In genomic region chr17:43760254-43760852, GRCh38 we compare ENCODE assay signal across 9 cellular contexts. TPM values are rescaled to one million over a fixed set of nuclear protein-coding genes. Genes with fewer than 3 reads are reported as not detected.
DNase-seq lines count a peak whose midpoint lies in the region; ATAC-seq and TF ChIP-seq lines count a peak whose summit lies in the region.
"Had no signal": no experiment of that assay in that cellular context is flagged by ENCODE, and none has a peak within 500 bp of the region (broad histone marks: within the 10 kb centered on the region; RNA-seq: fewer than 3 reads in every experiment).

No MANE protein-coding gene starts in this region.

- H3K9me3 ChIP-seq in suprapubic skin: no peaks in the 10 kb centered on the region

- ATAC-seq in GM18873 (IDR thresholded peaks at IDR 0.05; ENCODE audit: low FRiP score, unreplicated experiment): no peak

- DNase-seq in MV-4-11 (lab: John Stamatoyannopoulos, UW): peak; percentile 77
- peak; percentile 52 for DNase-seq in SHP77 treated with DMSO at 0.1 percent for 48 hours (lab: John Stamatoyannopoulos, UW)
- DNase-seq in activated effector memory CD4-positive, alpha-beta T cell treated with Interleukin-2 at 50 U/mL for 16 hours: peak; percentile 75
- peak; percentile 76 for DNase-seq in foreskin melanocyte
- peak; percentile 69 for DNase-seq in non-pigmented ciliary epithelial cell (ENCODE audit: low read depth)
- DNase-seq in suprapubic skin (ENCODE audit: low spot score in 2 of 2): peak; percentile 93 to 94

- H3K27ac ChIP-seq in suprapubic skin: no peak overlapping the region

- no peak for TF ChIP-seq EP300 in suprapubic skin (IDR thresholded peaks at IDR 0.05)

- no peak overlapping the region for H3K4me3 ChIP-seq in suprapubic skin

- peaks cover 9% of the 10 kb centered on the region for H3K4me1 ChIP-seq in suprapubic skin

- TF ChIP-seq POLR2A in suprapubic skin (IDR thresholded peaks at IDR 0.05): no peak

- H3K27me3 ChIP-seq in suprapubic skin: peaks cover 36% of the 10 kb centered on the region

- 3% methylated on average over 9 of the region's 10 CpGs for WGBS in suprapubic skin

- TF ChIP-seq CTCF in GM12874 (IDR thresholded peaks at IDR 0.05; ENCODE audit: insufficient read depth, low read depth, low read length): peak; percentile 92
- TF ChIP-seq CTCF in suprapubic skin (IDR thresholded peaks at IDR 0.05): peak; percentile 96 to 99

- no peaks in the 10 kb centered on the region for H3K36me3 ChIP-seq in suprapubic skin

RNA-seq across cellular contexts. Expression of gene SOST, which starts 1.8 kb away (rescaled TPM):
- not detected for total RNA-seq in suprapubic skin
- total RNA-seq: temporal lobe had no signal

RNA-seq across cellular contexts. Expression of gene DUSP3, which starts 18.4 kb away (rescaled TPM):
- 10 to 100 TPM; 34.8 to 48.5 (median 42.7) TPM for total RNA-seq in suprapubic skin

RNA-seq across cellular contexts. Expression of gene CFAP97D1, which starts 19.9 kb away (rescaled TPM):
- under 1 TPM in 3 of 4 donors, not detected in 1; 0.10 to 0.48 (median 0.13) TPM for total RNA-seq in suprapubic skin
- total RNA-seq: temporal lobe had no signal
